ENCODE assay signal across 18 cellular contexts in the genomic region with DNA sequence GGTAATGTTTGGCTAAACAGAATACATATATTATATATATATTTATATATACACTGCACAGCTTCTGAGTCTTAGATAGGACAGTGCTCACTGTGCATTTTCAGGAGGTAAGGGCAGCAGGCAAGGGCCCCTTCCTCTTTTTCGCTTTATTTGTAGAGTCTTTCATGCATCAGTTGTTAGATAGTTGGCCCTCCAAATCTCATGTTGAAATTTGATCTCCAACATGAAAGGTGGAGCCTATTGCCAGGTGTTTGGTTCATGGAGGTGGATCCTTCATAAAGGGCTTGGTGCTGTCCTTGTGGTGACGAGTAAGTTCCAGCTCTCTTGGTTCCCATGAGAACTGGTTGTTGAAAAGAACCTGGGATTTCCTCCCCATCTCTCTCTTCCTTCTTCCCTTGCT. TPM values are rescaled to one million over a fixed set of nuclear protein-coding genes. Genes with fewer than 3 reads are reported as not detected.
A peak's percentile ranks its signal among the peaks of the same experiment; 100 is the strongest.
DNase-seq lines count a peak whose midpoint lies in the region; ATAC-seq, FAIRE-seq and TF ChIP-seq lines count a peak whose summit lies in the region.
"Had no signal": no experiment of that assay in that cellular context is flagged by ENCODE, and none has a peak within 500 bp of the region (broad histone marks: within the 10 kb centered on the region; RNA-seq: fewer than 3 reads in every experiment).

No MANE protein-coding gene starts in this region.

- no peaks in the 10 kb centered on the region for H3K79me1 ChIP-seq in H1 (ENCODE audit: low read depth, low read length)

- no peak for TF ChIP-seq RAD21 in H1 (IDR thresholded peaks at IDR 0.05 in 1 of 2, conservative IDR thresholded peaks at IDR 0.05 in 1 of 2; ENCODE audit: low read depth in 2 of 2, low read length in 2 of 2)

- H3K14ac ChIP-seq in H1 (ENCODE audit: insufficient read length): no peak overlapping the region

- no peaks in the 10 kb centered on the region for H3K23me2 ChIP-seq in H1 (ENCODE audit: low read depth, low read length)

- H3K27me3 ChIP-seq in H1 (replicated peaks in 1 of 4; ENCODE audit: control insufficient read depth in 3 of 4, extremely low read depth in 1 of 4, insufficient read depth in 3 of 4, low read length in 3 of 4): no peaks in the 10 kb centered on the region

- peak; percentile 76 for DNase-seq in DMS79 treated with DMSO at 0.1 percent for 48 hours (lab: John Stamatoyannopoulos, UW)
- peak; percentile 64 for DNase-seq in KBM-7
- DNase-seq in NCI-H510A (lab: John Stamatoyannopoulos, UW): peak; percentile 73
- no peak for DNase-seq in H1 (ENCODE audit: low read depth in 1 of 2, low spot score in 2 of 2)
- DNase-seq in 8988T: no peak
- DNase-seq in globus pallidus (ENCODE audit: low spot score): no peak
- DNase-seq in GM10248 (ENCODE audit: extremely low spot score): no peak
- DNase-seq: activated naive CD8-positive, alpha-beta T cell treated with anti-CD3 and anti-CD28 coated beads, Interleukin-2, amount 10 ng/mL, durations not matched to agents 7 days and 5 days; activated T-cell treated with anti-CD3 and anti-CD28 coated beads, Interleukin-2, amount 50 U/mL, for 24 hours; dermis blood vessel endothelial cell; GM23248; lower lobe of right lung; naive thymus-derived CD8-positive, alpha-beta T cell; NCI-H1930; SK-N-SH; small intestine had no signal

- H2BK15ac ChIP-seq in H1 (ENCODE audit: low read length): no peak overlapping the region; the same call in 1 of the 2 replicates

- H3K56ac ChIP-seq in H1 (replicated peaks; ENCODE audit: insufficient read length, low read depth, low read length): no peak overlapping the region

- peaks cover 2 to 18% (median 12%) of the 10 kb centered on the region in 4 experiments; a peak in 5 of 7 replicates for H3K4me1 ChIP-seq in H1 (replicated peaks in 1 of 4; ENCODE audit: control insufficient read depth in 3 of 4, insufficient read depth in 4 of 4, low read length in 3 of 4)
- H3K4me1 ChIP-seq: lower lobe of right lung had no signal

- H2BK12ac ChIP-seq in H1 (ENCODE audit: low read depth, low read length): peak overlapping the region; percentile 92

- H4K91ac ChIP-seq in H1 (replicated peaks; ENCODE audit: insufficient read length, low read length): peak overlapping the region; percentile 79

- CTCF ChIA-PET in H1 (lab: Charles Lee; ENCODE audit: partially characterized antibody): interaction anchor here (1.0 to 1.4 kb wide), 3 partner anchors 8 to 297 kb away, joined by 3 to 7 read pairs (median 3); no protein-coding TSS in a partner anchor
- CTCF ChIA-PET in GM10248 (lab: Yijun Ruan, JAX): interaction anchor here (1.0 to 1.1 kb wide), 2 partner anchors 8 to 9 kb away, joined by 3 to 5 read pairs; no protein-coding TSS in a partner anchor

- H3K36me3 ChIP-seq in H1 (ENCODE audit: control insufficient read depth in 2 of 4, insufficient read depth in 4 of 4, low read length in 3 of 4): no peaks in the 10 kb centered on the region
- H3K36me3 ChIP-seq: lower lobe of right lung had no signal

- no peak for ATAC-seq in GM19463 (IDR thresholded peaks at IDR 0.05; ENCODE audit: unreplicated experiment)
- ATAC-seq: lower lobe of right lung; naive thymus-derived CD8-positive, alpha-beta T cell had no signal

- 0 out of 2 replicates have a peak overlapping the region, but pooled peaks have one; percentile 4 for H3K27ac ChIP-seq in H1 (ENCODE audit: low read depth, low read length)
- H3K27ac ChIP-seq: GM23248, lower lobe of right lung had no signal

- H3K9me3 ChIP-seq in H1 (ENCODE audit: insufficient read depth in 2 of 2, low read depth in 1 of 2, low read length in 1 of 2): no peaks in the 10 kb centered on the region

- H2BK20ac ChIP-seq in H1 (ENCODE audit: low read length): peak overlapping the region; percentile 24

- H3K9ac ChIP-seq in H1 (replicated peaks in 1 of 4; ENCODE audit: extremely low read depth in 1 of 4, low read depth in 3 of 4, low read length in 3 of 4): no peak overlapping the region
- H3K9ac ChIP-seq: GM23248, SK-N-SH had no signal

- peak overlapping the region; percentile 63; the same call in 1 of the 2 replicates for H2BK5ac ChIP-seq in H1 (ENCODE audit: low read depth, low read length)

- in situ Hi-C loops in KBM-7 (cut with MboI; ENCODE audit: low pct_unique_long_range_greater_than_20kb, low sequenced_read_pairs): no loop called here

- H3K4me2 ChIP-seq in H1 (ENCODE audit: insufficient read depth in 1 of 2, low read depth in 2 of 2, low read length in 2 of 2): peak overlapping the region; percentile 0 to 26; a peak in 2 of 4 replicates

- POLR2A ChIA-PET in H1 (lab: Charles Lee; ENCODE audit: partially characterized antibody) (interaction anchor here (0.7 to 2.3 kb wide), 5 partner anchors 9 to 44 kb away, joined by 3 to 14 read pairs (median 3); no protein-coding TSS in a partner anchor), GM10248 (lab: Yijun Ruan, JAX) (no interaction called here)

- no peak overlapping the region for H4K8ac ChIP-seq in H1 (ENCODE audit: extremely low read depth, insufficient read depth, low read length)

- H2AK5ac ChIP-seq in H1 (ENCODE audit: low read depth, low read length): no peak overlapping the region

- TF ChIP-seq POLR2A in H1 (IDR thresholded peaks at IDR 0.05; ENCODE audit: control extremely low read depth in 1 of 2, low read depth in 2 of 2, low read length in 2 of 2): no peak

- H3K79me2 ChIP-seq in H1 (ENCODE audit: control insufficient read depth in 1 of 2, insufficient read depth in 2 of 2, low read length in 2 of 2): no peaks in the 10 kb centered on the region

- no peak overlapping the region for H3K4me3 ChIP-seq in H1 (ENCODE audit: extremely low read depth in 1 of 4, insufficient read depth in 2 of 4, low read depth in 3 of 4, low read length in 4 of 4)
- H3K4me3 ChIP-seq: GM23248, lower lobe of right lung had no signal

- peak overlapping the region; percentile 93 for H2BK120ac ChIP-seq in H1 (replicated peaks; ENCODE audit: low read depth, low read length)

- peak overlapping the region; percentile 82 for H4K5ac ChIP-seq in H1 (ENCODE audit: insufficient read length, low read depth, low read length)

- no peaks in the 10 kb centered on the region for H4K20me1 ChIP-seq in H1 (replicated peaks in 1 of 2; ENCODE audit: control insufficient read depth in 1 of 2, insufficient read depth in 2 of 2, low read length in 2 of 2)

- WGBS in H1 (ENCODE audit: extremely low coverage in 1 of 2, insufficient coverage in 1 of 2, insufficient read length in 1 of 2, insufficient replicate concordance in 2 of 2, low coverage in 1 of 2, low lambda C conversion rate in 2 of 2, missing lambda C conversion rate in 1 of 2), 2 experiments: 75% methylated on average over 2 of the region's 2 CpGs; no CpG with 5 or more reads in 1 of the 2 experiments

- H3K4ac ChIP-seq in H1 (replicated peaks; ENCODE audit: insufficient read length, low read depth, low read length): no peak overlapping the region

- peak overlapping the region; percentile 43; the same call in 1 of the 2 replicates for H2AFZ ChIP-seq in H1 (ENCODE audit: low read length)
- H2AFZ ChIP-seq: GM23248 had no signal

- FAIRE-seq in H1 (lab: Jason Lieb, UNC): no peak
- FAIRE-seq: small intestine, TTC549 had no signal

- no peak overlapping the region for H3K23ac ChIP-seq in H1 (ENCODE audit: insufficient read length)

- H3K18ac ChIP-seq in H1 (ENCODE audit: extremely low read depth, low read length): peak overlapping the region; percentile 95; the same call in 1 of the 2 replicates

- TF ChIP-seq CTCF in H1 (IDR thresholded peaks at IDR 0.05; ENCODE audit: control extremely low read depth in 1 of 3, insufficient read depth in 1 of 3, low read depth in 1 of 3, low read length in 3 of 3) (no peak), GM10248 (IDR thresholded peaks at IDR 0.05; ENCODE audit: control extremely low read depth, extremely low read depth, low read depth, missing control alignments) (no peak)

- no peak for TF ChIP-seq EP300 in H1 (IDR thresholded peaks at IDR 0.05; ENCODE audit: borderline replicate concordance in 1 of 2, low read depth in 2 of 2, low read length in 2 of 2)

TF ChIP-seq in H1, 55 proteins besides CTCF, POLR2A, EP300 and RAD21:
- TF ChIP-seq FOSL1 (IDR thresholded peaks at IDR 0.05; ENCODE audit: insufficient read depth, low read depth, low read length) (no peak), CHD1 (IDR thresholded peaks at IDR 0.05; ENCODE audit: low read depth, low read length) (no peak), RNF2 (IDR thresholded peaks at IDR 0.05; ENCODE audit: borderline replicate concordance, low read depth, low read length, missing control alignments, poor library complexity, severe bottlenecking) (no peak), POU5F1 (IDR thresholded peaks at IDR 0.05; ENCODE audit: low read depth, low read length) (no peak), SUZ12 (IDR thresholded peaks at IDR 0.05; ENCODE audit: low read length) (no peak), HDAC6 (IDR thresholded peaks at IDR 0.05; ENCODE audit: low read depth, low read length) (no peak), EGR1 (IDR thresholded peaks at IDR 0.05; ENCODE audit: borderline replicate concordance, low read depth, low read length) (no peak), MAFK (IDR thresholded peaks at IDR 0.05; ENCODE audit: low read depth, low read length) (no peak), KDM5A (IDR thresholded peaks at IDR 0.05; ENCODE audit: low read length) (no peak), SIX5 (IDR thresholded peaks at IDR 0.05; ENCODE audit: low read depth, low read length) (no peak), TEAD4 (IDR thresholded peaks at IDR 0.05; ENCODE audit: low read depth, low read length) (no peak)
- TF ChIP-seq, protein P1, sequence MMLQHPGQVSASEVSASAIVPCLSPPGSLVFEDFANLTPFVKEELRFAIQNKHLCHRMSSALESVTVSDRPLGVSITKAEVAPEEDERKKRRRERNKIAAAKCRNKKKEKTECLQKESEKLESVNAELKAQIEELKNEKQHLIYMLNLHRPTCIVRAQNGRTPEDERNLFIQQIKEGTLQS (IDR thresholded peaks at IDR 0.05; ENCODE audit: insufficient read depth, low read depth, low read length): no peak

RNA-seq across cellular contexts. Expression of a gene that starts 48.1 kb away (rescaled TPM):
- total RNA-seq in H1 (2021; fragmentation: NEBNext Ultra II Directional; extraction: Animal tissue kit (Norgen Biotek cat#: 25700)): 96.1 and 96.3 TPM in 2 replicates
- 30.6 and 44.4 TPM in 2 replicates for polyA plus RNA-seq in H1 (2011; rRNA removed)
- 41.2 TPM for polyA plus RNA-seq in H1 (2011; cell fraction: cytosol; rRNA removed)
- polyA plus RNA-seq in H1 (2011; cell fraction: nucleus; rRNA removed): 20.6 TPM
- polyA plus RNA-seq in H1 (2012, experiment 1 of 2): 45.5 to 71.2 TPM (median 55.4 TPM) in 4 replicates
- polyA plus RNA-seq in H1 (2012, experiment 2 of 2): 11.8 TPM
- 45.9 TPM for polyA plus RNA-seq in H1 (2013, experiment 1 of 2)
- 49.5 TPM for polyA plus RNA-seq in H1 (2013, experiment 2 of 2)
- 50.1 and 67.4 TPM in 2 replicates for polyA minus RNA-seq in H1 (2011; rRNA and poly(A)+ RNA removed)
- 44.2 TPM for polyA minus RNA-seq in H1 (2011; cell fraction: cytosol; rRNA and poly(A)+ RNA removed)
- 54.5 TPM for polyA minus RNA-seq in H1 (2011; cell fraction: nucleus; rRNA and poly(A)+ RNA removed)

Comparison
In these comparisons a context has a peak if more than half of its experiments do, and no peak if none do; other contexts are left out.
1. DNase-seq: peak in DMS79 treated with DMSO at 0.1 percent for 48 hours (single experiment), KBM-7 (single experiment) and NCI-H510A (single experiment); none in H1 (0 of 2), 8988T (single experiment), globus pallidus (single experiment) and GM10248 (single experiment).